22 cellular contexts compared by ENCODE assay signal in genomic region chr12:108204618-108205017, GRCh38.
DNase-seq lines count a peak whose midpoint lies in the region; ATAC-seq and TF ChIP-seq lines count a peak whose summit lies in the region.
"Had no signal": no experiment of that assay in that cellular context is flagged by ENCODE, and none has a peak within 500 bp of the region (broad histone marks: within the 10 kb centered on the region; RNA-seq: fewer than 3 reads in every experiment).

No MANE protein-coding gene starts in this region.

- H3K4me3 Mint-ChIP-seq in activated naive CD4-positive, alpha-beta T cell treated with anti-CD3 and anti-CD28 coated beads, Interleukin-2, amount 10 ng/mL, durations not matched to agents 7 days and 5 days = no peak overlapping the region
- H3K4me3 Mint-ChIP-seq: CD14-positive monocyte; CD4-positive, alpha-beta memory T cell; CD4-positive, CD25-positive, alpha-beta regulatory T cell; CD8-positive, alpha-beta memory T cell had no signal

- no peaks in the 10 kb centered on the region for H3K4me1 Mint-ChIP-seq in activated naive CD4-positive, alpha-beta T cell treated with anti-CD3 and anti-CD28 coated beads, Interleukin-2, amount 10 ng/mL, durations not matched to agents 7 days and 5 days
- H3K4me1 Mint-ChIP-seq: CD14-positive monocyte; CD4-positive, alpha-beta memory T cell; CD4-positive, CD25-positive, alpha-beta regulatory T cell; CD8-positive, alpha-beta memory T cell had no signal

- no peak for ATAC-seq in GM18505 (IDR thresholded peaks at IDR 0.05; ENCODE audit: unreplicated experiment)
- ATAC-seq: GM12878 had no signal

- no peak for TF ChIP-seq POLR2A in GM18505 (IDR thresholded peaks at IDR 0.05; ENCODE audit: borderline replicate concordance, extremely low read depth, insufficient read depth, insufficient read length)

- H3K9me3 Mint-ChIP-seq in activated naive CD4-positive, alpha-beta T cell treated with anti-CD3 and anti-CD28 coated beads, Interleukin-2, amount 10 ng/mL, durations not matched to agents 7 days and 5 days = no peaks in the 10 kb centered on the region
- H3K9me3 Mint-ChIP-seq: CD8-positive, alpha-beta memory T cell had no signal

- DNase-seq in NCI-H2227 treated with DMSO at 0.1 percent for 48 hours (lab: John Stamatoyannopoulos, UW) = peak; percentile 67
- DNase-seq in mesenteric fat pad (ENCODE audit: low spot score) = peak; percentile 4
- no peak for DNase-seq in activated naive CD4-positive, alpha-beta T cell treated with anti-CD3 and anti-CD28 coated beads, Interleukin-2, amount 10 ng/mL, durations not matched to agents 7 days and 5 days
- no peak for DNase-seq in stimulated activated CD4-positive, alpha-beta T cell treated with anti-CD3 and anti-CD28 coated beads, Interleukin-2, amount 100 ng/mL, for 48 hours
- DNase-seq: 8988T; ACHN; BE2C; C1 segment of cervical spinal cord; CD4-positive, alpha-beta memory T cell; CD4-positive, CD25-positive, alpha-beta regulatory T cell; CD8-positive, alpha-beta memory T cell; COR-L47; DMS 273 treated with DMSO at 0.1 percent for 48 hours; DMS153; DMS53; DMS79; DND-41; EL; GDM1 had no signal

- H3K36me3 Mint-ChIP-seq in activated naive CD4-positive, alpha-beta T cell treated with anti-CD3 and anti-CD28 coated beads, Interleukin-2, amount 10 ng/mL, durations not matched to agents 7 days and 5 days = no peaks in the 10 kb centered on the region
- H3K36me3 Mint-ChIP-seq: CD14-positive monocyte; CD4-positive, alpha-beta memory T cell; CD4-positive, CD25-positive, alpha-beta regulatory T cell had no signal

- CTCF ChIA-PET in activated naive CD4-positive, alpha-beta T cell treated with anti-CD3 and anti-CD28 coated beads, Interleukin-2, amount 10 ng/mL, durations not matched to agents 7 days and 5 days (lab: Charles Lee) = no interaction called here

- peaks cover 10% of the 10 kb centered on the region for H3K27me3 Mint-ChIP-seq in activated naive CD4-positive, alpha-beta T cell treated with anti-CD3 and anti-CD28 coated beads, Interleukin-2, amount 10 ng/mL, durations not matched to agents 7 days and 5 days

- no peak overlapping the region for H3K27ac Mint-ChIP-seq in activated naive CD4-positive, alpha-beta T cell treated with anti-CD3 and anti-CD28 coated beads, Interleukin-2, amount 10 ng/mL, durations not matched to agents 7 days and 5 days
- H3K27ac Mint-ChIP-seq: CD14-positive monocyte; CD4-positive, alpha-beta memory T cell had no signal

Comparison
In these comparisons a context has a peak if more than half of its experiments do, and no peak if none do; other contexts are left out.
1. DNase-seq: peak in NCI-H2227 treated with DMSO at 0.1 percent for 48 hours (single experiment) and mesenteric fat pad (single experiment); none in activated naive CD4-positive, alpha-beta T cell treated with anti-CD3 and anti-CD28 coated beads, Interleukin-2, amount 10 ng/mL, durations not matched to agents 7 days and 5 days (single experiment) and stimulated activated CD4-positive, alpha-beta T cell treated with anti-CD3 and anti-CD28 coated beads, Interleukin-2, amount 100 ng/mL, for 48 hours (0 of 2).